16 cellular contexts compared by ENCODE assay signal in the genomic region with DNA sequence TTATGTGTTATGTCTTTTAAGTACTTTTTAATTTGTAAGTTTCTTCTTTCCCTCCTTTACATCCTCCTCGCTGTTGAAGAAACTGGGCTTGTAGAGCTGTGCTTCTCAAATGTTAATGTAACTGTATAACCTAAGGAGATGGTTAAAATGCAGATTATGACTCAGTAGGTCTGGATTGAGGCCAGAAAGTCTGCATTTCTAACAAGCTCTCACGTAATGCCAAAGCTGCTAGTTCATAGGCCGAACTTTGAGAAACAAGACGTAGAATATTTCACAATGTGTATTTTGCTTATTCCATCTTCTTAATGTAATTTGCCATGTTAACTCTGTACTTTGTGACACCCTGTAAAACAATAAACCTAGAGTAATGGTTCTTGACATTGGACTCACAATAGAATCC.
DNase-seq lines count a peak whose midpoint lies in the region; ATAC-seq and TF ChIP-seq lines count a peak whose summit lies in the region.
"Had no signal": no experiment of that assay in that cellular context is flagged by ENCODE, and none has a peak within 500 bp of the region (broad histone marks: within the 10 kb centered on the region; RNA-seq: fewer than 3 reads in every experiment).

No MANE protein-coding gene starts in this region.

- TF ChIP-seq POLR2A in uterus (IDR thresholded peaks at IDR 0.05) = no peak

- in situ Hi-C loops in HAP-1 (cut with MboI; ENCODE audit: low sequenced_read_pairs) = no loop called here

- H3K9me3 ChIP-seq in HAP-1 = no peaks in the 10 kb centered on the region
- no peaks in the 10 kb centered on the region for H3K9me3 ChIP-seq in smooth muscle cell (replicated peaks; ENCODE audit: low read depth)
- H3K9me3 ChIP-seq in uterus = no peaks in the 10 kb centered on the region
- H3K9me3 ChIP-seq: mucosa of descending colon, pancreas, suprapubic skin had no signal

- peak overlapping the region; percentile 74 for H3K4me2 ChIP-seq in smooth muscle cell

- peak overlapping the region; percentile 70 for H2AFZ ChIP-seq in smooth muscle cell (ENCODE audit: low read depth)

- ATAC-seq in SK-N-SH treated with all-trans-retinoic acid at 6 μM for 48 hours = peak; percentile 81
- ATAC-seq: activated CD4-positive, alpha-beta T cell treated with anti-CD3 and anti-CD28 coated beads for 36 hours; mucosa of descending colon; pancreas had no signal

- intact Hi-C loops in uterus (cut with DNase I; ENCODE audit: low total_unique reads) = no loop called here

- H3K27ac ChIP-seq in smooth muscle cell (ENCODE audit: low read depth) (peak overlapping the region; percentile 74), uterus (no peak overlapping the region)
- H3K27ac ChIP-seq: dorsolateral prefrontal cortex, pancreas, suprapubic skin had no signal

- H4K20me1 ChIP-seq in smooth muscle cell (ENCODE audit: low read depth) = no peaks in the 10 kb centered on the region

- TF ChIP-seq CTCF in fibroblast of mammary gland (conservative IDR thresholded peaks at IDR 0.05; ENCODE audit: control insufficient read depth, insufficient read depth, low read depth, low read length) = no peak
- no peak for TF ChIP-seq CTCF in smooth muscle cell (IDR thresholded peaks at IDR 0.05; ENCODE audit: borderline replicate concordance, insufficient read depth, poor library complexity, severe bottlenecking)
- TF ChIP-seq CTCF in uterus (IDR thresholded peaks at IDR 0.05) = no peak

- no peak overlapping the region for H3K4me3 ChIP-seq in HAP-1
- H3K4me3 ChIP-seq in fibroblast of mammary gland (ENCODE audit: control insufficient read depth, low read depth, low read length) = no peak overlapping the region
- no peak overlapping the region for H3K4me3 ChIP-seq in smooth muscle cell
- no peak overlapping the region for H3K4me3 ChIP-seq in uterus
- H3K4me3 ChIP-seq: dorsolateral prefrontal cortex, mucosa of descending colon, pancreas, suprapubic skin had no signal

- WGBS in smooth muscle cell (ENCODE audit: low lambda C conversion rate) = 34% methylated on average over 4 of the region's 4 CpGs

- no peaks in the 10 kb centered on the region for H3F3A ChIP-seq in smooth muscle cell (ENCODE audit: low read depth)

- H3K27me3 ChIP-seq in HAP-1 (ENCODE audit: low read depth) (no peaks in the 10 kb centered on the region), smooth muscle cell (ENCODE audit: low read depth) (no peaks in the 10 kb centered on the region), uterus (no peaks in the 10 kb centered on the region)
- H3K27me3 ChIP-seq: dorsolateral prefrontal cortex, pancreas, suprapubic skin had no signal

- no peak overlapping the region for H3K9ac ChIP-seq in smooth muscle cell (ENCODE audit: low read depth)

- no peaks in the 10 kb centered on the region for H3K79me2 ChIP-seq in smooth muscle cell (ENCODE audit: low read depth)

- DNase-seq in HAP-1 (ENCODE audit: low spot score in 2 of 2) (peak; percentile 47 to 70), fibroblast of mammary gland (ENCODE audit: low read depth) (peak; percentile 85), smooth muscle cell (lab: John Stamatoyannopoulos, UW; ENCODE audit: unreplicated experiment) (no peak), occipital lobe (lab: John Stamatoyannopoulos, UW) (no peak), uterus (no peak), GM03348 (ENCODE audit: low spot score) (no peak)
- DNase-seq: activated CD4-positive, alpha-beta T cell treated with anti-CD3 and anti-CD28 coated beads for 36 hours; amniotic stem cell; CD4-positive, alpha-beta T cell; dorsolateral prefrontal cortex; GDM1; mucosa of descending colon; pancreas; SHP77 treated with DMSO at 0.1 percent for 48 hours had no signal

- H3K4me1 ChIP-seq in HAP-1 (peaks cover 23% of the 10 kb centered on the region), smooth muscle cell (ENCODE audit: low read depth) (no peaks in the 10 kb centered on the region), uterus (no peaks in the 10 kb centered on the region)
- H3K4me1 ChIP-seq: pancreas, suprapubic skin had no signal

- H3K36me3 ChIP-seq in HAP-1 (replicated peaks) = no peaks in the 10 kb centered on the region
- no peaks in the 10 kb centered on the region for H3K36me3 ChIP-seq in smooth muscle cell (ENCODE audit: low read depth)
- no peaks in the 10 kb centered on the region for H3K36me3 ChIP-seq in uterus
- H3K36me3 ChIP-seq: pancreas, suprapubic skin had no signal

TF ChIP-seq in SK-N-SH treated with all-trans-retinoic acid at 6 μM for 48 hours, 23 proteins besides CTCF, POLR2A, EP300 and RAD21:
- no peak for TF ChIP-seq PPARA (CRISPR knock-in tag; IDR thresholded peaks at IDR 0.05; ENCODE audit: borderline replicate concordance)
- TF ChIP-seq, protein P1, sequence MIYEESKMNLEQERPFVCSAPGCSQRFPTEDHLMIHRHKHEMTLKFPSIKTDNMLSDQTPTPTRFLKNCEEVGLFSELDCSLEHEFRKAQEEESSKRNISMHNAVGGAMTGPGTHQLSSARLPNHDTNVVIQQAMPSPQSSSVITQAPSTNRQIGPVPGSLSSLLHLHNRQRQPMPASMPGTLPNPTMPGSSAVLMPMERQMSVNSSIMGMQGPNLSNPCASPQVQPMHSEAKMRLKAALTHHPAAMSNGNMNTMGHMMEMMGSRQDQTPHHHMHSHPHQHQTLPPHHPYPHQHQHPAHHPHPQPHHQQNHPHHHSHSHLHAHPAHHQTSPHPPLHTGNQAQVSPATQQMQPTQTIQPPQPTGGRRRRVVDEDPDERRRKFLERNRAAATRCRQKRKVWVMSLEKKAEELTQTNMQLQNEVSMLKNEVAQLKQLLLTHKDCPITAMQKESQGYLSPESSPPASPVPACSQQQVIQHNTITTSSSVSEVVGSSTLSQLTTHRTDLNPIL (CRISPR knock-in tag; IDR thresholded peaks at IDR 0.05; ENCODE audit: low read depth) = no peak
- no peak for TF ChIP-seq BACH2 (CRISPR knock-in tag; IDR thresholded peaks at IDR 0.05; ENCODE audit: borderline replicate concordance)
- no peak for TF ChIP-seq OSR1 (CRISPR knock-in tag; IDR thresholded peaks at IDR 0.05)

Comparison
In these comparisons a context has a peak if more than half of its experiments do, and no peak if none do; other contexts are left out.
1. DNase-seq: peak in HAP-1 (2 of 2) and fibroblast of mammary gland (single experiment); none in smooth muscle cell (single experiment), occipital lobe (single experiment), uterus (0 of 2) and GM03348 (single experiment).